Comparison of ENCODE assay signal across 1 cellular context in the genomic region with DNA sequence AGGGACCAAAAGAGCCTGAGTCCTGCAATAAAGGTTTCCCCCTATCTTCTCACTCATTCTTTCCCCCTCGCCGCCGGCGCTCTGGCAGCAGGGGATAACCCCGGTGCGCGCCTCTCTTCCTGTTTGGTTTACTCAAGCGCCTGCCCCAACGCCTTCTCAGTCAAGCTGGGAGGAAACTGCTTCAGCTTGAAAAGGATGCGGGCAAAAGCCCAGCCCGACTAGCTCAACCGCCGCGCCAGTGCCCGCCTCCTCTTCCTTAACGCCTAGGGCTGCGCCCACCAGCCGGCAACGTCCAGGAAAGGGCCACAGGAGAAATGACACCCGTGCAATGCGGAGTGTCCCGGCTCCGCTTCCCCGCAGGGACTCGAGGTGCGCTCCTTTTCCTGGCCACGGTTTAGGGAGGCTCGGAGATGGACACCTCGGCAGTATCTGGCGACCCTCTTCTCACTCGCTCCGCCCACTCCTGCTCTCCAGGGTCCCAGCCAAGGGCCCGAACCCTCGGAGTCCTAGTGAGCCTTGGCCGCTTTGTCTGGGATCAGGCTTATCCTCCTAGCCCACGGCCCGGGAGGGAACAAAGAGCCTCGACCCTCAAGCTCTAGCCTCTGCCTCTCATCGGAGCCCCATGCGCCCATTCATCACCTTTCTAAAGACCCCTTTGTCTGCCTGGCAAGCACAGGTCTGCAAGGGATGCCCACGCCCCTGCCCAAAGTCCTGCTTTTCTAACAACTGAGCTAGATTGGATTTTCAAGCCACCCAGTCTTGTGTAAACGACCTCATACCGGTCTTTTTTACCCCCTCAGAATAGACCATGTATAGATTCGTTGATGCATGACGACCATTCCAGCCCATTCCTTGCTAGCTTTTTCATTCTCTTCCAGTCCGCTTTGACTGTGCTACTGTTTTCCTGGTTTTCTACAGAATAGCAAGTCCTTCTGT.
TF ChIP-seq lines count a peak whose summit lies in the region.

No MANE protein-coding gene starts in this region.

TF ChIP-seq in HEK293, 187 proteins besides CTCF, POLR2A, EP300 and RAD21 (continued from another document):
- TF ChIP-seq ZNF768 (tag by site-specific recombination; IDR thresholded peaks at IDR 0.05) (no peak), SP3 (tag by site-specific recombination; IDR thresholded peaks at IDR 0.05) (peak; percentile 42)
